35 cellular contexts compared by ENCODE assay signal in genomic region chr16:12343913-12344312, GRCh38.
"Had no signal": no experiment of that assay in that cellular context is flagged by ENCODE, and none has a peak within 500 bp of the region (broad histone marks: within the 10 kb centered on the region; RNA-seq: fewer than 3 reads in every experiment).

No MANE protein-coding gene starts in this region.

- H3K4me1 ChIP-seq: adrenal gland, breast epithelium had no signal

- H3K4me1 Mint-ChIP-seq: activated CD4-positive, alpha-beta T cell treated with anti-CD3 and anti-CD28 coated beads, Interleukin-2, amount 10 ng/mL, durations not matched to agents 24 days and 14 days; activated naive CD8-positive, alpha-beta T cell treated with anti-CD3 and anti-CD28 coated beads for 36 hours; activated T-helper 17 cell treated with anti-CD3 and anti-CD28 coated beads, Interleukin-2, amount 50 U/mL, for 72 hours had no signal

- H3K9me3 Mint-ChIP-seq: activated B cell treated with CpG ODN at 0.5 μM for 24 hours; activated CD4-positive, alpha-beta memory T cell treated with anti-CD3 and anti-CD28 coated beads for 36 hours; activated CD8-positive, alpha-beta T cell treated with anti-CD3 and anti-CD28 coated beads for 36 hours; activated naive CD4-positive, alpha-beta T cell treated with anti-CD3 and anti-CD28 coated beads for 36 hours; activated naive CD4-positive, alpha-beta T cell treated with anti-CD3 and anti-CD28 coated beads, Interleukin-2, amount 50 U/mL, for 72 hours; activated naive CD8-positive, alpha-beta T cell treated with anti-CD3 and anti-CD28 coated beads for 36 hours; activated T-cell treated with anti-CD3 and anti-CD28 coated beads, Interleukin-2, amount 50 U/mL, for 4 hours; activated T-helper 1 cell treated with anti-CD3 and anti-CD28 coated beads, Interleukin-12 subunit alpha, Interleukin-12 subunit beta, Interleukin-2, Interleukin-4 antibody, amounts not matched to agents 30 ng/mL and 10 ng/mL and 1 ng/mL, durations not matched to agents 14 hours and 24 hours and 36 hours; activated T-helper 17 cell treated with anti-CD3 and anti-CD28 coated beads, Interleukin-2, amount 50 U/mL, for 72 hours; T-helper 1 cell treated with Interleukin-12 subunit alpha and Interleukin-12 subunit beta and Interleukin-4 antibody, amounts not matched to agents 30 μg/mL and 1 μg/mL, for 36 hours; T-helper 2 cell treated with Interferon-gamma antibody and Interleukin-4, amounts not matched to agents 5 μg/mL and 100 μg/mL, for 36 hours had no signal

- H3K27ac Mint-ChIP-seq: activated B cell treated with CpG ODN at 0.5 μM for 24 hours; activated CD4-positive, alpha-beta memory T cell treated with anti-CD3 and anti-CD28 coated beads for 36 hours; activated CD4-positive, alpha-beta T cell treated with anti-CD3 and anti-CD28 coated beads, Interleukin-2, amount 10 ng/mL, durations not matched to agents 24 days and 14 days; activated CD8-positive, alpha-beta T cell treated with anti-CD3 and anti-CD28 coated beads for 36 hours; activated naive CD4-positive, alpha-beta T cell treated with anti-CD3 and anti-CD28 coated beads for 36 hours; activated naive CD4-positive, alpha-beta T cell treated with anti-CD3 and anti-CD28 coated beads, Interleukin-2, amount 50 U/mL, for 72 hours; activated naive CD8-positive, alpha-beta T cell treated with anti-CD3 and anti-CD28 coated beads for 36 hours; activated T-cell treated with anti-CD3 and anti-CD28 coated beads, Interleukin-2, amount 50 U/mL, for 72 hours; activated T-helper 1 cell treated with anti-CD3 and anti-CD28 coated beads, Interleukin-12 subunit alpha, Interleukin-12 subunit beta, Interleukin-2, Interleukin-4 antibody, amounts not matched to agents 30 ng/mL and 10 ng/mL and 1 ng/mL, durations not matched to agents 14 hours and 24 hours and 36 hours; activated T-helper 17 cell treated with anti-CD3 and anti-CD28 coated beads, Interleukin-2, amount 50 U/mL, for 72 hours; T-helper 1 cell treated with Interleukin-12 subunit alpha and Interleukin-12 subunit beta and Interleukin-4 antibody, amounts not matched to agents 30 μg/mL and 1 μg/mL, for 36 hours; T-helper 2 cell treated with Interferon-gamma antibody and Interleukin-4, amounts not matched to agents 5 μg/mL and 100 μg/mL, for 36 hours had no signal

- ATAC-seq: activated CD8-positive, alpha-beta T cell treated with anti-CD3 and anti-CD28 coated beads for 36 hours; activated naive CD4-positive, alpha-beta T cell treated with anti-CD3 and anti-CD28 coated beads, Interleukin-2, amount 50 U/mL, for 72 hours; activated T-cell treated with anti-CD3 and anti-CD28 coated beads, Interleukin-2, amount 50 U/mL, for 4 hours; activated T-cell treated with anti-CD3 and anti-CD28 coated beads, Interleukin-2, amount 50 U/mL, for 72 hours; activated T-helper 17 cell treated with anti-CD3 and anti-CD28 coated beads, Interleukin-2, amount 50 U/mL, for 72 hours; body of pancreas had no signal

- DNase-seq: activated B cell treated with CpG ODN at 0.5 μM for 24 hours; activated CD4-positive, alpha-beta memory T cell treated with anti-CD3 and anti-CD28 coated beads for 36 hours; activated CD4-positive, alpha-beta T cell treated with anti-CD3 and anti-CD28 coated beads for 4 hours; activated CD4-positive, alpha-beta T cell treated with anti-CD3 and anti-CD28 coated beads, Interleukin-2, amount 10 ng/mL, durations not matched to agents 24 days and 14 days; activated CD4-positive, alpha-beta T cell treated with anti-CD3 and anti-CD28 coated beads, Interleukin-2, amount 50 U/mL, for 1 hour; activated CD4-positive, alpha-beta T cell treated with anti-CD3 and anti-CD28 coated beads, Interleukin-2, amount 50 U/mL, for 4 hours; activated CD4-positive, CD25-positive, alpha-beta regulatory T cell treated with anti-CD3 and anti-CD28 coated beads, Interleukin-2, amount 50 U/mL, for 72 hours; activated CD8-positive, alpha-beta memory T cell treated with anti-CD3 and anti-CD28 coated beads, Interleukin-2, amount 50 U/mL, for 4 hours; activated CD8-positive, alpha-beta T cell treated with anti-CD3 and anti-CD28 coated beads for 36 hours; activated effector memory CD4-positive, alpha-beta T cell treated with anti-CD3 and anti-CD28 coated beads, Interleukin-2, amount 50 U/mL, for 16 hours; activated gamma-delta T cell treated with Interleukin-2 at 50 U/mL for 16 hours; activated naive CD4-positive, alpha-beta T cell; activated naive CD4-positive, alpha-beta T cell treated with anti-CD3 and anti-CD28 coated beads for 36 hours; activated naive CD4-positive, alpha-beta T cell treated with anti-CD3 and anti-CD28 coated beads, Interleukin-2, amount 50 U/mL, for 16 hours; activated naive CD8-positive, alpha-beta T cell treated with anti-CD3 and anti-CD28 coated beads for 36 hours; activated T-cell treated with anti-CD3 and anti-CD28 coated beads for 4 hours; activated T-cell treated with anti-CD3 and anti-CD28 coated beads, Interleukin-2, amount 50 U/mL, for 1 hour; activated T-cell treated with anti-CD3 and anti-CD28 coated beads, Interleukin-2, amount 50 U/mL, for 4 hours; activated T-cell treated with anti-CD3 and anti-CD28 coated beads, Interleukin-2, amount 50 U/mL, for 72 hours; adrenal gland; amniotic stem cell; aorta; body of pancreas; brain microvascular endothelial cell; central memory CD4-positive, alpha-beta T cell; T-helper 1 cell; T-helper 2 cell; T-helper 9 cell had no signal

- H3K27ac ChIP-seq: adrenal gland, body of pancreas, brain microvascular endothelial cell, breast epithelium, VCaP had no signal

- H3K36me3 ChIP-seq: adrenal gland, brain microvascular endothelial cell, breast epithelium had no signal

- H3K27me3 Mint-ChIP-seq: activated B cell treated with CpG ODN at 0.5 μM for 24 hours; activated CD4-positive, alpha-beta memory T cell treated with anti-CD3 and anti-CD28 coated beads for 36 hours; activated CD4-positive, alpha-beta T cell treated with anti-CD3 and anti-CD28 coated beads, Interleukin-2, amount 10 ng/mL, durations not matched to agents 24 days and 14 days; activated CD8-positive, alpha-beta T cell treated with anti-CD3 and anti-CD28 coated beads for 36 hours; activated naive CD8-positive, alpha-beta T cell treated with anti-CD3 and anti-CD28 coated beads for 36 hours; activated T-helper 17 cell treated with anti-CD3 and anti-CD28 coated beads, Interleukin-2, amount 50 U/mL, for 72 hours had no signal

- H3K36me3 Mint-ChIP-seq: activated CD4-positive, alpha-beta memory T cell treated with anti-CD3 and anti-CD28 coated beads for 36 hours; activated naive CD4-positive, alpha-beta T cell treated with anti-CD3 and anti-CD28 coated beads, Interleukin-2, amount 50 U/mL, for 72 hours had no signal

- H3K4me3 Mint-ChIP-seq: activated B cell treated with CpG ODN at 0.5 μM for 24 hours; activated CD4-positive, alpha-beta memory T cell treated with anti-CD3 and anti-CD28 coated beads for 36 hours; activated CD4-positive, alpha-beta T cell treated with anti-CD3 and anti-CD28 coated beads, Interleukin-2, amount 10 ng/mL, durations not matched to agents 24 days and 14 days; activated CD8-positive, alpha-beta T cell treated with anti-CD3 and anti-CD28 coated beads for 36 hours; activated naive CD4-positive, alpha-beta T cell treated with anti-CD3 and anti-CD28 coated beads for 36 hours; activated naive CD8-positive, alpha-beta T cell treated with anti-CD3 and anti-CD28 coated beads for 36 hours; activated T-cell treated with anti-CD3 and anti-CD28 coated beads, Interleukin-2, amount 50 U/mL, for 4 hours; activated T-cell treated with anti-CD3 and anti-CD28 coated beads, Interleukin-2, amount 50 U/mL, for 72 hours; activated T-helper 1 cell treated with anti-CD3 and anti-CD28 coated beads, Interleukin-12 subunit alpha, Interleukin-12 subunit beta, Interleukin-2, Interleukin-4 antibody, amounts not matched to agents 30 ng/mL and 10 ng/mL and 1 ng/mL, durations not matched to agents 14 hours and 24 hours and 36 hours; activated T-helper 17 cell treated with anti-CD3 and anti-CD28 coated beads, Interleukin-2, amount 50 U/mL, for 72 hours; T-helper 1 cell treated with Interleukin-12 subunit alpha and Interleukin-12 subunit beta and Interleukin-4 antibody, amounts not matched to agents 30 μg/mL and 1 μg/mL, for 36 hours; T-helper 2 cell treated with Interferon-gamma antibody and Interleukin-4, amounts not matched to agents 5 μg/mL and 100 μg/mL, for 36 hours had no signal

- H3K27me3 ChIP-seq: adrenal gland, body of pancreas, brain microvascular endothelial cell, breast epithelium had no signal

- H3K9me3 ChIP-seq: adrenal gland, body of pancreas, breast epithelium had no signal

- H3K4me3 ChIP-seq: adrenal gland, body of pancreas, breast epithelium had no signal
